16 cellular contexts compared by ENCODE assay signal in the genomic region with DNA sequence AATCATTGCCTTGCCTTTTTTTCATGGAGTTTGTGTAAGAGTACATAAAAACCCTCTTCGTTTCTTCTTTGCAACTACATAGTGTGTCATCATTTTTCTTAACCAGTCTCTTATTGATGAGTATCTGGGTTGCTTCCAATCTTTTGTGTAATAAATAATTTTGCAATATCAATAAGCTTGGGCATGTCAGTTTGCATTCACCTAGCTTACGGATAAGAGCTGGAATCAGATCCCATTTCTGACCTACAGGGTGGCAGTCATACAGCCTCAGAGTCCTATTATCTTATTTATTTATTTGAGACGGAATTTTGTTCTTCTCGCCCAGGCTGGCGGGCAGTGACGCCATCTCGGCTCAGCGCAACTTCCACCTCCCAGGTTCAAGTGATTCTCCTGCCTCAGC.
"Had no signal": no experiment of that assay in that cellular context is flagged by ENCODE, and none has a peak within 500 bp of the region (broad histone marks: within the 10 kb centered on the region; RNA-seq: fewer than 3 reads in every experiment).

No MANE protein-coding gene starts in this region.

- H3K36me3 ChIP-seq: neural progenitor cell, pancreas, tibial artery, uterus had no signal

- H3K27me3 Mint-ChIP-seq: activated naive CD8-positive, alpha-beta T cell treated with anti-CD3 and anti-CD28 coated beads, Interleukin-2, amount 10 ng/mL, durations not matched to agents 7 days and 5 days had no signal

- H2AFZ ChIP-seq: neural progenitor cell had no signal

- DNase-seq: activated CD4-positive, alpha-beta T cell treated with anti-CD3 and anti-CD28 coated beads for 48 hours; activated effector memory CD4-positive, alpha-beta T cell treated with anti-CD3 and anti-CD28 coated beads, Interleukin-2, amount 50 U/mL, for 16 hours; activated naive CD8-positive, alpha-beta T cell treated with anti-CD3 and anti-CD28 coated beads, Interleukin-2, amount 10 ng/mL, durations not matched to agents 7 days and 5 days; aorta; foreskin melanocyte; heart right ventricle; pancreas; stimulated activated CD4-positive, alpha-beta T cell treated with anti-CD3 and anti-CD28 coated beads, Interleukin-4, amount 100 ng/mL, for 4 hours; uterus had no signal

- H3K9ac ChIP-seq: neural progenitor cell had no signal

- FAIRE-seq: colon, islet of Langerhans, pancreas had no signal

- H3K27me3 ChIP-seq: heart right ventricle, neural progenitor cell, pancreas, tibial artery, uterus had no signal

- H3K4me2 ChIP-seq: neural progenitor cell had no signal

- H3K4me3 ChIP-seq: heart right ventricle, neural progenitor cell, pancreas, tibial artery, uterus had no signal

- ATAC-seq: activated CD8-positive, alpha-beta T cell treated with anti-CD3 and anti-CD28 coated beads, Interleukin-2, amount 10 ng/mL, durations not matched to agents 7 days and 5 days; heart right ventricle; pancreas; WTC11 had no signal

- H3K27ac ChIP-seq: neural progenitor cell, pancreas, tibial artery, uterus had no signal

- H3K9me3 Mint-ChIP-seq: activated naive CD8-positive, alpha-beta T cell treated with anti-CD3 and anti-CD28 coated beads, Interleukin-2, amount 10 ng/mL, durations not matched to agents 7 days and 5 days; neural progenitor cell; T-helper 1 cell treated with Interleukin-12 subunit alpha and Interleukin-12 subunit beta and Interleukin-4 antibody, amounts not matched to agents 30 μg/mL and 1 μg/mL, for 36 hours; WTC11 had no signal

- H3K27ac Mint-ChIP-seq: activated CD8-positive, alpha-beta T cell treated with anti-CD3 and anti-CD28 coated beads, Interleukin-2, amount 10 ng/mL, durations not matched to agents 7 days and 5 days; activated naive CD8-positive, alpha-beta T cell treated with anti-CD3 and anti-CD28 coated beads, Interleukin-2, amount 10 ng/mL, durations not matched to agents 7 days and 5 days; neural progenitor cell; T-helper 1 cell treated with Interleukin-12 subunit alpha and Interleukin-12 subunit beta and Interleukin-4 antibody, amounts not matched to agents 30 μg/mL and 1 μg/mL, for 36 hours had no signal

- H3K9me3 ChIP-seq: heart right ventricle, pancreas, tibial artery, uterus had no signal

- H3K4me3 Mint-ChIP-seq: activated CD8-positive, alpha-beta T cell treated with anti-CD3 and anti-CD28 coated beads, Interleukin-2, amount 10 ng/mL, durations not matched to agents 7 days and 5 days; activated naive CD8-positive, alpha-beta T cell treated with anti-CD3 and anti-CD28 coated beads, Interleukin-2, amount 10 ng/mL, durations not matched to agents 7 days and 5 days; neural progenitor cell; T-helper 1 cell treated with Interleukin-12 subunit alpha and Interleukin-12 subunit beta and Interleukin-4 antibody, amounts not matched to agents 30 μg/mL and 1 μg/mL, for 36 hours; WTC11 had no signal
